ENCODE assay signal across 1 cellular context in the genomic region with DNA sequence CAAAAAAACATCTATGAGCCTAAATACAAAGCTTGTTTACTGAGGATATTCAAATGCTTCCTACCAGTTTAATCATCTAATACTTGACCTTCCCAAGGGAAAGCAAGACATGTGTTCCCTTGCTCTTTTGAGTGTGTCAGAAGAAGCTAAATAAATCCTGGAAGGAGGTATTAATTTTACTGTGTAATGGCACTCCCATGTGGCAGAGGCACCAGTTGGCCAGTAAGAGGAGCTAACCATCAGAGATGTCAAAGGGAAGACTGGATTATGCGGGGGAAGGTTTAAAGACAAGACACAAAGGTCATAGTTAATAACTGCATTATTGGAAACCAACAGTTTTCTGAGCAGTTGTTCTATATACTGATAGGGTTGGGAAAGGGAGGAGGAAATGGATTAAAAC.
TF ChIP-seq lines count a peak whose summit lies in the region.

No MANE protein-coding gene starts in this region.

TF ChIP-seq in K562, 482 proteins besides CTCF, POLR2A, EP300 and RAD21:
- TF ChIP-seq CGGBP1 (CRISPR knock-in tag; IDR thresholded peaks at IDR 0.05) = no peak
- TF ChIP-seq ZNF274 (IDR thresholded peaks at IDR 0.05; ENCODE audit: borderline replicate concordance, low read depth, low read length) = no peak
- TF ChIP-seq, protein P1, sequence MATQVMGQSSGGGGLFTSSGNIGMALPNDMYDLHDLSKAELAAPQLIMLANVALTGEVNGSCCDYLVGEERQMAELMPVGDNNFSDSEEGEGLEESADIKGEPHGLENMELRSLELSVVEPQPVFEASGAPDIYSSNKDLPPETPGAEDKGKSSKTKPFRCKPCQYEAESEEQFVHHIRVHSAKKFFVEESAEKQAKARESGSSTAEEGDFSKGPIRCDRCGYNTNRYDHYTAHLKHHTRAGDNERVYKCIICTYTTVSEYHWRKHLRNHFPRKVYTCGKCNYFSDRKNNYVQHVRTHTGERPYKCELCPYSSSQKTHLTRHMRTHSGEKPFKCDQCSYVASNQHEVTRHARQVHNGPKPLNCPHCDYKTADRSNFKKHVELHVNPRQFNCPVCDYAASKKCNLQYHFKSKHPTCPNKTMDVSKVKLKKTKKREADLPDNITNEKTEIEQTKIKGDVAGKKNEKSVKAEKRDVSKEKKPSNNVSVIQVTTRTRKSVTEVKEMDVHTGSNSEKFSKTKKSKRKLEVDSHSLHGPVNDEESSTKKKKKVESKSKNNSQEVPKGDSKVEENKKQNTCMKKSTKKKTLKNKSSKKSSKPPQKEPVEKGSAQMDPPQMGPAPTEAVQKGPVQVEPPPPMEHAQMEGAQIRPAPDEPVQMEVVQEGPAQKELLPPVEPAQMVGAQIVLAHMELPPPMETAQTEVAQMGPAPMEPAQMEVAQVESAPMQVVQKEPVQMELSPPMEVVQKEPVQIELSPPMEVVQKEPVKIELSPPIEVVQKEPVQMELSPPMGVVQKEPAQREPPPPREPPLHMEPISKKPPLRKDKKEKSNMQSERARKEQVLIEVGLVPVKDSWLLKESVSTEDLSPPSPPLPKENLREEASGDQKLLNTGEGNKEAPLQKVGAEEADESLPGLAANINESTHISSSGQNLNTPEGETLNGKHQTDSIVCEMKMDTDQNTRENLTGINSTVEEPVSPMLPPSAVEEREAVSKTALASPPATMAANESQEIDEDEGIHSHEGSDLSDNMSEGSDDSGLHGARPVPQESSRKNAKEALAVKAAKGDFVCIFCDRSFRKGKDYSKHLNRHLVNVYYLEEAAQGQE (CRISPR knock-in tag; IDR thresholded peaks at IDR 0.05; ENCODE audit: low read depth) = no peak
- no peak for TF ChIP-seq ZNF444 (CRISPR knock-in tag; IDR thresholded peaks at IDR 0.05)
- no peak for TF ChIP-seq SRSF3 (IDR thresholded peaks at IDR 0.05; ENCODE audit: insufficient read depth, low read length)
- no peak for TF ChIP-seq EHMT2 (IDR thresholded peaks at IDR 0.05)
- TF ChIP-seq U2AF2 (optimal IDR thresholded peaks at IDR 0.05; ENCODE audit: low read depth, low read length) = no peak
- TF ChIP-seq SMAD4 (CRISPR knock-in tag; conservative IDR thresholded peaks at IDR 0.05) = no peak
- TF ChIP-seq SRF (CRISPR knock-in tag; IDR thresholded peaks at IDR 0.05) = no peak
- TF ChIP-seq, protein P2, sequence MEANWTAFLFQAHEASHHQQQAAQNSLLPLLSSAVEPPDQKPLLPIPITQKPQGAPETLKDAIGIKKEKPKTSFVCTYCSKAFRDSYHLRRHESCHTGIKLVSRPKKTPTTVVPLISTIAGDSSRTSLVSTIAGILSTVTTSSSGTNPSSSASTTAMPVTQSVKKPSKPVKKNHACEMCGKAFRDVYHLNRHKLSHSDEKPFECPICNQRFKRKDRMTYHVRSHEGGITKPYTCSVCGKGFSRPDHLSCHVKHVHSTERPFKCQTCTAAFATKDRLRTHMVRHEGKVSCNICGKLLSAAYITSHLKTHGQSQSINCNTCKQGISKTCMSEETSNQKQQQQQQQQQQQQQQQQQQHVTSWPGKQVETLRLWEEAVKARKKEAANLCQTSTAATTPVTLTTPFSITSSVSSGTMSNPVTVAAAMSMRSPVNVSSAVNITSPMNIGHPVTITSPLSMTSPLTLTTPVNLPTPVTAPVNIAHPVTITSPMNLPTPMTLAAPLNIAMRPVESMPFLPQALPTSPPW (CRISPR knock-in tag; IDR thresholded peaks at IDR 0.05) = no peak
- TF ChIP-seq, protein P3, sequence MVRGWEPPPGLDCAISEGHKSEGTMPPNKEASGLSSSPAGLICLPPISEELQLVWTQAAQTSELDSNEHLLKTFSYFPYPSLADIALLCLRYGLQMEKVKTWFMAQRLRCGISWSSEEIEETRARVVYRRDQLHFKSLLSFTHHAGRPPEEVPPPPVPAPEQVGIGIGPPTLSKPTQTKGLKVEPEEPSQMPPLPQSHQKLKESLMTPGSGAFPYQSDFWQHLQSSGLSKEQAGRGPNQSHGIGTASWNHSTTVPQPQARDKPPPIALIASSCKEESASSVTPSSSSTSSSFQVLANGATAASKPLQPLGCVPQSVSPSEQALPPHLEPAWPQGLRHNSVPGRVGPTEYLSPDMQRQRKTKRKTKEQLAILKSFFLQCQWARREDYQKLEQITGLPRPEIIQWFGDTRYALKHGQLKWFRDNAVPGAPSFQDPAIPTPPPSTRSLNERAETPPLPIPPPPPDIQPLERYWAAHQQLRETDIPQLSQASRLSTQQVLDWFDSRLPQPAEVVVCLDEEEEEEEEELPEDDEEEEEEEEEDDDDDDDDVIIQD (CRISPR knock-in tag; IDR thresholded peaks at IDR 0.05) = no peak
- no peak for TF ChIP-seq ZBTB40 (IDR thresholded peaks at IDR 0.05)
- TF ChIP-seq ZBTB40 (CRISPR knock-in tag; IDR thresholded peaks at IDR 0.05) = no peak
- TF ChIP-seq SRSF7 (optimal IDR thresholded peaks at IDR 0.05; ENCODE audit: low read depth, low read length) = no peak
- no peak for TF ChIP-seq POLR3G (IDR thresholded peaks at IDR 0.05; ENCODE audit: extremely low read depth, insufficient read length, insufficient replicate concordance)
- no peak for TF ChIP-seq PHB2 (IDR thresholded peaks at IDR 0.05; ENCODE audit: low read depth)
- TF ChIP-seq ZNF740 (CRISPR knock-in tag; IDR thresholded peaks at IDR 0.05) = no peak
- no peak for TF ChIP-seq ZNF740 (tag; IDR thresholded peaks at IDR 0.05)
- TF ChIP-seq PHF8 (IDR thresholded peaks at IDR 0.05; ENCODE audit: borderline replicate concordance, low read length) = no peak
- TF ChIP-seq MTA3 (IDR thresholded peaks at IDR 0.05; ENCODE audit: borderline replicate concordance) = no peak
- TF ChIP-seq ETV1 (tag; conservative IDR thresholded peaks at IDR 0.05; ENCODE audit: low read depth) = no peak
